In genomic region chr6:28979679-28980078, GRCh38 we compare ENCODE assay signal across 25 cellular contexts. TPM values are rescaled to one million over a fixed set of nuclear protein-coding genes. Genes with fewer than 3 reads are reported as not detected.
DNase-seq lines count a peak whose midpoint lies in the region; ATAC-seq and TF ChIP-seq lines count a peak whose summit lies in the region.
"Had no signal": no experiment of that assay in that cellular context is flagged by ENCODE, and none has a peak within 500 bp of the region (broad histone marks: within the 10 kb centered on the region; RNA-seq: fewer than 3 reads in every experiment).

No MANE protein-coding gene starts in this region.

- POLR2A ChIA-PET in activated CD4-positive, alpha-beta T cell treated with anti-CD3 and anti-CD28 coated beads, Interleukin-2, amount 10 ng/mL, durations not matched to agents 7 days and 5 days (lab: Charles Lee): no interaction called here
- POLR2A ChIA-PET in activated CD4-positive, alpha-beta T cell treated with anti-CD3 and anti-CD28 coated beads for 36 hours (lab: Charles Lee): no interaction called here

- peak overlapping the region; percentile 89 for H3K4me2 ChIP-seq in OCI-LY3 (ENCODE audit: low read length)

- ATAC-seq in activated CD4-positive, alpha-beta T cell treated with anti-CD3 and anti-CD28 coated beads for 36 hours: no peak
- no peak for ATAC-seq in GM19455 (IDR thresholded peaks at IDR 0.05; ENCODE audit: unreplicated experiment)
- no peak for ATAC-seq in HG02970 (IDR thresholded peaks at IDR 0.05; ENCODE audit: low FRiP score, unreplicated experiment)
- no peak for ATAC-seq in GM21825 (IDR thresholded peaks at IDR 0.05; ENCODE audit: unreplicated experiment)
- ATAC-seq: activated CD8-positive, alpha-beta T cell treated with anti-CD3 and anti-CD28 coated beads, Interleukin-2, amount 10 ng/mL, durations not matched to agents 7 days and 5 days; left lobe of liver; psoas muscle; stimulated activated naive B cell treated with anti-CD40 and anti-IgM and Interleukin-4, amounts not matched to agents 10 μg/mL and 1 μg/mL and 100 μg/mL, for 72 hours had no signal

- no peak overlapping the region for H3K27ac Mint-ChIP-seq in activated CD4-positive, alpha-beta T cell treated with anti-CD3 and anti-CD28 coated beads, Interleukin-2, amount 10 ng/mL, durations not matched to agents 7 days and 5 days
- no peak overlapping the region for H3K27ac Mint-ChIP-seq in activated CD4-positive, alpha-beta T cell treated with anti-CD3 and anti-CD28 coated beads for 36 hours
- no peak overlapping the region for H3K27ac Mint-ChIP-seq in brain
- peak overlapping the region; percentile 94 for H3K27ac Mint-ChIP-seq in type B pancreatic cell
- H3K27ac Mint-ChIP-seq: activated CD8-positive, alpha-beta T cell treated with anti-CD3 and anti-CD28 coated beads, Interleukin-2, amount 10 ng/mL, durations not matched to agents 7 days and 5 days; memory B cell; stimulated activated naive B cell treated with anti-CD40 and anti-IgM and Interleukin-4, amounts not matched to agents 10 μg/mL and 1 μg/mL and 100 μg/mL, for 72 hours had no signal

- 0 out of 2 replicates have a peak overlapping the region, but pooled peaks have one; percentile 6 for H3K9ac ChIP-seq in OCI-LY3 (ENCODE audit: low read length)

- DNase-seq in activated CD4-positive, alpha-beta T cell treated with anti-CD3 and anti-CD28 coated beads, Interleukin-2, amount 10 ng/mL, durations not matched to agents 7 days and 5 days: no peak
- DNase-seq in activated CD4-positive, alpha-beta T cell treated with anti-CD3 and anti-CD28 coated beads for 36 hours: no peak
- no peak for DNase-seq in type B pancreatic cell (ENCODE audit: extremely low spot score, unreplicated experiment)
- DNase-seq: 8988T; activated CD4-positive, CD25-positive, alpha-beta regulatory T cell treated with anti-CD3 and anti-CD28 coated beads, Interleukin-2, amount 50 U/mL, for 72 hours; activated CD8-positive, alpha-beta T cell treated with anti-CD3 and anti-CD28 coated beads, Interleukin-2, amount 10 ng/mL, durations not matched to agents 7 days and 5 days; activated effector memory CD4-positive, alpha-beta T cell treated with Interleukin-2 at 50 U/mL for 16 hours; CD4-positive, alpha-beta memory T cell; DMS 273 treated with DMSO at 0.1 percent for 48 hours; HCEC 1CT; NCI-H1092 treated with DMSO at 0.1 percent for 48 hours; NCI-H187; NCI-H2171 treated with DMSO at 0.1 percent for 48 hours; NCI-H524; NK-92 treated with Interleukin-12 subunit alpha and Interleukin-12 subunit beta, amount 100 ng/mL, for 24 hours; psoas muscle; SJCRH30; stimulated activated naive B cell treated with anti-CD40 and anti-IgM and Interleukin-4, amounts not matched to agents 10 μg/mL and 1 μg/mL and 100 μg/mL, for 72 hours had no signal

- peaks cover 4% of the 10 kb centered on the region for H3K36me3 Mint-ChIP-seq in activated CD4-positive, alpha-beta T cell treated with anti-CD3 and anti-CD28 coated beads, Interleukin-2, amount 10 ng/mL, durations not matched to agents 7 days and 5 days (ENCODE audit: low read depth)
- peaks cover 8% of the 10 kb centered on the region for H3K36me3 Mint-ChIP-seq in activated CD4-positive, alpha-beta T cell treated with anti-CD3 and anti-CD28 coated beads for 36 hours (ENCODE audit: low read depth)
- H3K36me3 Mint-ChIP-seq in brain (no peaks in the 10 kb centered on the region), type B pancreatic cell (peaks cover 5% of the 10 kb centered on the region)

- peak overlapping the region; percentile 21 for H3K4me3 Mint-ChIP-seq in activated CD4-positive, alpha-beta T cell treated with anti-CD3 and anti-CD28 coated beads, Interleukin-2, amount 10 ng/mL, durations not matched to agents 7 days and 5 days
- no peak overlapping the region for H3K4me3 Mint-ChIP-seq in activated CD4-positive, alpha-beta T cell treated with anti-CD3 and anti-CD28 coated beads for 36 hours
- H3K4me3 Mint-ChIP-seq in brain: peak overlapping the region in 4 of 5 experiments; percentile 90 to 94 (median 91)
- peak overlapping the region; percentile 92 for H3K4me3 Mint-ChIP-seq in type B pancreatic cell

- no peaks in the 10 kb centered on the region for H3K36me3 ChIP-seq in OCI-LY3 (replicated peaks; ENCODE audit: low read depth, low read length)
- H3K36me3 ChIP-seq: SJCRH30 had no signal

- no peak overlapping the region for H2AFZ ChIP-seq in OCI-LY3 (ENCODE audit: low read depth, low read length)

- no peak overlapping the region; the same call in 1 of the 2 replicates for H3K27ac ChIP-seq in OCI-LY3 (ENCODE audit: low read length)
- H3K27ac ChIP-seq: psoas muscle, SJCRH30 had no signal

- CTCF ChIA-PET in activated CD4-positive, alpha-beta T cell treated with anti-CD3 and anti-CD28 coated beads, Interleukin-2, amount 10 ng/mL, durations not matched to agents 7 days and 5 days (lab: Charles Lee): interaction anchor here (0.6 to 2.4 kb wide), 2 partner anchors 31 to 141 kb away, joined by 3 to 5 read pairs; no protein-coding TSS in a partner anchor
- CTCF ChIA-PET in activated CD4-positive, alpha-beta T cell treated with anti-CD3 and anti-CD28 coated beads for 36 hours (lab: Charles Lee): interaction anchor here (0.6 to 3.0 kb wide), 3 partner anchors 37 to 142 kb away, joined by 3 to 17 read pairs (median 4); no protein-coding TSS in a partner anchor

- H3K27me3 Mint-ChIP-seq in activated CD4-positive, alpha-beta T cell treated with anti-CD3 and anti-CD28 coated beads, Interleukin-2, amount 10 ng/mL, durations not matched to agents 7 days and 5 days: peaks cover 40% of the 10 kb centered on the region
- H3K27me3 Mint-ChIP-seq in activated CD4-positive, alpha-beta T cell treated with anti-CD3 and anti-CD28 coated beads for 36 hours: peaks cover 33% of the 10 kb centered on the region
- H3K27me3 Mint-ChIP-seq in brain (peaks cover 34% of the 10 kb centered on the region), type B pancreatic cell (peaks cover 12% of the 10 kb centered on the region)

- H3K9me3 ChIP-seq in OCI-LY3 (ENCODE audit: insufficient read depth, low read length): no peaks in the 10 kb centered on the region
- H3K9me3 ChIP-seq: psoas muscle, SJCRH30 had no signal

- H3K27me3 ChIP-seq in OCI-LY3 (ENCODE audit: low read depth, low read length): no peaks in the 10 kb centered on the region
- H3K27me3 ChIP-seq: SJCRH30 had no signal

- H3K4me1 ChIP-seq in OCI-LY3 (ENCODE audit: low read length): peaks cover 22% of the 10 kb centered on the region
- H3K4me1 ChIP-seq: psoas muscle, SJCRH30 had no signal

- no peaks in the 10 kb centered on the region for H4K20me1 ChIP-seq in OCI-LY3 (ENCODE audit: insufficient read depth, low read length)

- no peaks in the 10 kb centered on the region for H3K79me2 ChIP-seq in OCI-LY3 (ENCODE audit: low read length)

- H3K4me3 ChIP-seq in OCI-LY3 (ENCODE audit: low read length): peak overlapping the region; percentile 88

- intact Hi-C loops in activated CD4-positive, alpha-beta T cell treated with anti-CD3 and anti-CD28 coated beads for 36 hours (cut with DNase I, micrococcal nuclease): loop anchor here (5.0 kb wide), 3 partner anchors 97 to 842 kb away; no protein-coding TSS in a partner anchor

- no peak for TF ChIP-seq CTCF in OCI-LY3 (IDR thresholded peaks at IDR 0.05; ENCODE audit: low read depth, low read length)
- TF ChIP-seq CTCF in brain (conservative IDR thresholded peaks at IDR 0.05): no peak
- TF ChIP-seq CTCF in type B pancreatic cell (conservative IDR thresholded peaks at IDR 0.05): no peak

- peaks cover 52% of the 10 kb centered on the region for H3K4me1 Mint-ChIP-seq in activated CD4-positive, alpha-beta T cell treated with anti-CD3 and anti-CD28 coated beads, Interleukin-2, amount 10 ng/mL, durations not matched to agents 7 days and 5 days
- peaks cover 37% of the 10 kb centered on the region for H3K4me1 Mint-ChIP-seq in activated CD4-positive, alpha-beta T cell treated with anti-CD3 and anti-CD28 coated beads for 36 hours
- H3K4me1 Mint-ChIP-seq in brain (peaks cover 35% of the 10 kb centered on the region), type B pancreatic cell (ENCODE audit: unreplicated experiment) (peaks cover 38% of the 10 kb centered on the region)

- H3K9me3 Mint-ChIP-seq in activated CD4-positive, alpha-beta T cell treated with anti-CD3 and anti-CD28 coated beads, Interleukin-2, amount 10 ng/mL, durations not matched to agents 7 days and 5 days: no peaks in the 10 kb centered on the region
- H3K9me3 Mint-ChIP-seq in activated CD4-positive, alpha-beta T cell treated with anti-CD3 and anti-CD28 coated beads for 36 hours (ENCODE audit: low read depth): no peaks in the 10 kb centered on the region
- H3K9me3 Mint-ChIP-seq in brain: peaks cover 0 to 12% (median 3%) of the 10 kb centered on the region in 5 experiments
- H3K9me3 Mint-ChIP-seq in type B pancreatic cell: no peaks in the 10 kb centered on the region
- H3K9me3 Mint-ChIP-seq: stimulated activated naive B cell treated with anti-CD40 and anti-IgM and Interleukin-4, amounts not matched to agents 10 μg/mL and 1 μg/mL and 100 μg/mL, for 72 hours had no signal

RNA-seq across cellular contexts. Expression of gene ZNF311, which starts 25.4 kb away (rescaled TPM):
- total RNA-seq in activated CD4-positive, alpha-beta T cell treated with anti-CD3 and anti-CD28 coated beads, Interleukin-2, amount 10 ng/mL, durations not matched to agents 7 days and 5 days: under 1 TPM; 0.55 to 0.65 TPM
- total RNA-seq in activated CD4-positive, alpha-beta T cell treated with anti-CD3 and anti-CD28 coated beads for 36 hours: 1 to 10 TPM in 1 of 2 experiments, under 1 TPM in 1; 0.98 to 1.0 TPM
- not detected for polyA plus RNA-seq in brain (ENCODE audit: insufficient read depth, low read depth, low replicate concordance)
- total RNA-seq in type B pancreatic cell (ENCODE audit: low replicate concordance): 0.68 and 2.2 TPM in 2 replicates
- total RNA-seq: SJCRH30 had no signal

RNA-seq across cellular contexts. Expression of gene TRIM27, which starts 55.9 kb away (rescaled TPM):
- 10 to 100 TPM; 63.1 to 66.6 TPM for total RNA-seq in activated CD4-positive, alpha-beta T cell treated with anti-CD3 and anti-CD28 coated beads, Interleukin-2, amount 10 ng/mL, durations not matched to agents 7 days and 5 days
- total RNA-seq in activated CD4-positive, alpha-beta T cell treated with anti-CD3 and anti-CD28 coated beads for 36 hours: 10 to 100 TPM; 48.5 to 54.6 TPM
- 54.7 TPM for polyA plus RNA-seq in brain (ENCODE audit: insufficient read depth, low read depth, low replicate concordance)
- 49.2 and 78.0 TPM in 2 replicates for total RNA-seq in type B pancreatic cell (ENCODE audit: low replicate concordance)
